ENCODE assay signal across 9 cellular contexts in genomic region chr21:42534361-42534900, GRCh38. TPM values are rescaled to one million over a fixed set of nuclear protein-coding genes. Genes with fewer than 3 reads are reported as not detected.
DNase-seq lines count a peak whose midpoint lies in the region; ATAC-seq and TF ChIP-seq lines count a peak whose summit lies in the region.
"Had no signal": no experiment of that assay in that cellular context is flagged by ENCODE, and none has a peak within 500 bp of the region (broad histone marks: within the 10 kb centered on the region; RNA-seq: fewer than 3 reads in every experiment).

No MANE protein-coding gene starts in this region.

- peaks cover 0 to 20% (median 0%) of the 10 kb centered on the region in 3 experiments for H3K36me3 ChIP-seq in naive thymus-derived CD4-positive, alpha-beta T cell (ENCODE audit: control insufficient read depth in 2 of 3, insufficient read depth in 3 of 3, low read length in 3 of 3)

- H3K4me1 ChIP-seq in naive thymus-derived CD4-positive, alpha-beta T cell (ENCODE audit: control insufficient read depth in 2 of 2, insufficient read depth in 2 of 2, low read length in 2 of 2): peaks cover 0 to 5% of the 10 kb centered on the region in 2 donors

- H3K9me3 Mint-ChIP-seq in activated naive CD8-positive, alpha-beta T cell (ENCODE audit: low read depth): no peaks in the 10 kb centered on the region
- H3K9me3 Mint-ChIP-seq in naive thymus-derived CD4-positive, alpha-beta T cell: no peaks in the 10 kb centered on the region

- DNase-seq in GM12865 (ENCODE audit: low read depth) (peak; percentile 17), NCI-H748 treated with DMSO at 0.1 percent for 48 hours (lab: John Stamatoyannopoulos, UW) (no peak), SW 1271 (lab: John Stamatoyannopoulos, UW) (no peak)
- DNase-seq in naive thymus-derived CD4-positive, alpha-beta T cell: no peak
- DNase-seq in stimulated activated CD4-positive, alpha-beta T cell treated with anti-CD3 and anti-CD28 coated beads, Interleukin-12 subunit alpha, Interleukin-12 subunit beta, amount 100 ng/mL, for 4 hours: no peak
- DNase-seq: cerebellar nuclear complex had no signal

- peak overlapping the region; percentile 55 for H3K4me3 Mint-ChIP-seq in activated naive CD8-positive, alpha-beta T cell
- H3K4me3 Mint-ChIP-seq in naive thymus-derived CD4-positive, alpha-beta T cell: peak overlapping the region; percentile 40 to 80 (median 53)

- H3K36me3 Mint-ChIP-seq in activated naive CD8-positive, alpha-beta T cell: peaks cover 9% of the 10 kb centered on the region
- peaks cover 0 to 25% (median 15%) of the 10 kb centered on the region in 5 donors for H3K36me3 Mint-ChIP-seq in naive thymus-derived CD4-positive, alpha-beta T cell

- intact Hi-C loops in naive thymus-derived CD4-positive, alpha-beta T cell (cut with micrococcal nuclease): no loop called here

- no peak overlapping the region for H3K27ac ChIP-seq in naive thymus-derived CD4-positive, alpha-beta T cell (ENCODE audit: low read depth, low read length)

- H3K4me3 ChIP-seq in GM12865 (ENCODE audit: low read depth, low read length): peak overlapping the region; percentile 40
- no peak overlapping the region for H3K4me3 ChIP-seq in naive thymus-derived CD4-positive, alpha-beta T cell (ENCODE audit: low read length)

- ATAC-seq in HG03045 (IDR thresholded peaks at IDR 0.05; ENCODE audit: unreplicated experiment): peak; percentile 9
- ATAC-seq in naive thymus-derived CD4-positive, alpha-beta T cell: peak; percentile 62
- no peak for ATAC-seq in HG02885 (IDR thresholded peaks at IDR 0.05; ENCODE audit: poor library complexity, unreplicated experiment)

- no peaks in the 10 kb centered on the region for H3K27me3 ChIP-seq in naive thymus-derived CD4-positive, alpha-beta T cell (ENCODE audit: control insufficient read depth in 2 of 2, insufficient read depth in 2 of 2, low read length in 2 of 2)

- peak overlapping the region; percentile 61 for H3K27ac Mint-ChIP-seq in activated naive CD8-positive, alpha-beta T cell
- peak overlapping the region in 5 of 9 donors; percentile 16 to 90 (median 26) for H3K27ac Mint-ChIP-seq in naive thymus-derived CD4-positive, alpha-beta T cell

- peaks cover 23% of the 10 kb centered on the region for H3K4me1 Mint-ChIP-seq in activated naive CD8-positive, alpha-beta T cell (ENCODE audit: low read depth)
- H3K4me1 Mint-ChIP-seq in naive thymus-derived CD4-positive, alpha-beta T cell: peaks cover 9 to 31% (median 15%) of the 10 kb centered on the region in 7 donors

- POLR2A ChIA-PET in naive thymus-derived CD4-positive, alpha-beta T cell (lab: Charles Lee): no interaction called here

- CTCF ChIA-PET in naive thymus-derived CD4-positive, alpha-beta T cell (lab: Charles Lee): interaction anchor here (0.7 to 0.9 kb wide), 2 partner anchors 136 to 275 kb away, joined by 3 read pairs; no protein-coding TSS in a partner anchor

- no peaks in the 10 kb centered on the region for H3K27me3 Mint-ChIP-seq in activated naive CD8-positive, alpha-beta T cell
- no peaks in the 10 kb centered on the region for H3K27me3 Mint-ChIP-seq in naive thymus-derived CD4-positive, alpha-beta T cell

- TF ChIP-seq CTCF in GM12865 (IDR thresholded peaks at IDR 0.05; ENCODE audit: insufficient read depth, low read depth, low read length, missing control alignments): no peak

- H3K9me3 ChIP-seq in naive thymus-derived CD4-positive, alpha-beta T cell (ENCODE audit: control insufficient read depth in 2 of 3, low read length in 3 of 3): no peaks in the 10 kb centered on the region

RNA-seq across cellular contexts. Expression of gene SLC37A1, which starts 20.8 kb away (rescaled TPM):
- 10 to 100 TPM; 15.1 to 23.2 (median 18.1) TPM for total RNA-seq in naive thymus-derived CD4-positive, alpha-beta T cell
- polyA plus RNA-seq in naive thymus-derived CD4-positive, alpha-beta T cell: 1 to 10 TPM; 4.4 to 7.8 TPM

RNA-seq across cellular contexts. Expression of gene RSPH1, which starts 38.4 kb away (rescaled TPM):
- under 1 TPM in 2 of 5 experiments, not detected in 3; 0.27 to 0.40 TPM for total RNA-seq in naive thymus-derived CD4-positive, alpha-beta T cell
- not detected for polyA plus RNA-seq in naive thymus-derived CD4-positive, alpha-beta T cell
